In genomic region chr3:98521897-98522537, GRCh38 we compare ENCODE assay signal across 9 cellular contexts. TPM values are rescaled to one million over a fixed set of nuclear protein-coding genes. Genes with fewer than 3 reads are reported as not detected.
DNase-seq lines count a peak whose midpoint lies in the region; TF ChIP-seq lines count a peak whose summit lies in the region.
"Had no signal": no experiment of that assay in that cellular context is flagged by ENCODE, and none has a peak within 500 bp of the region (broad histone marks: within the 10 kb centered on the region; RNA-seq: fewer than 3 reads in every experiment).

No MANE protein-coding gene starts in this region.

- 1% methylated on average over 16 of the region's 16 CpGs for WGBS in GM23248 (ENCODE audit: low coverage in 1 of 2, low lambda C conversion rate in 2 of 2, missing lambda C conversion rate in 2 of 2), 2 experiments

- CTCF ChIA-PET in MCF 10A (lab: Yijun Ruan, JAX), result interaction anchor here (0.6 to 1.2 kb wide), 4 partner anchors 40 to 193 kb away, joined by 3 to 8 read pairs (median 3); no protein-coding TSS in a partner anchor

- POLR2A ChIA-PET in MCF 10A (lab: Yijun Ruan, JAX), result interaction anchor here (0.6 to 2.5 kb wide), 10 partner anchors 9 to 408 kb away, joined by 3 to 50 read pairs (median 6); partner anchors contain the start of genes CPOX and GPR15

- H3K4me1 ChIP-seq in GM23248 (ENCODE audit: insufficient read depth), result peaks cover 11% of the 10 kb centered on the region; the same call in 1 of the 2 replicates

- H3K9ac ChIP-seq in GM23248, result peak overlapping the region; percentile 88

- no peaks in the 10 kb centered on the region for H3F3A ChIP-seq in GM23248 (ENCODE audit: insufficient read depth)

- H3K27me3 ChIP-seq in GM23248 (replicated peaks; ENCODE audit: insufficient read depth), result no peaks in the 10 kb centered on the region

- H3K4me3 ChIP-seq in GM23248, result peak overlapping the region; percentile 89

- peak overlapping the region; percentile 85 for H3K4me3 Mint-ChIP-seq in MCF 10A (ENCODE audit: unreplicated experiment)

- in situ Hi-C loops in G401 (cut with HindIII; ENCODE audit: low sequenced_read_pairs), result no loop called here
- in situ Hi-C loops in GM23248 (cut with MboI), result no loop called here

- peak overlapping the region; percentile 81 for H3K27ac Mint-ChIP-seq in MCF 10A (ENCODE audit: low read depth, unreplicated experiment)

- intact Hi-C loops in MCF 10A (cut with micrococcal nuclease), result loop anchor here (1.0 to 5.0 kb wide), 4 partner anchors 9 to 485 kb away; partner anchors contain the start of gene GABRR3

- no peaks in the 10 kb centered on the region for H4K20me1 ChIP-seq in GM23248 (ENCODE audit: insufficient read depth)

- peak overlapping the region; percentile 81 for H2AFZ ChIP-seq in GM23248

- peak; percentile 61 for DNase-seq in G401 (ENCODE audit: low spot score)
- DNase-seq in GM23248, result peak; percentile 93
- DNase-seq in T-helper 9 cell, result peak; percentile 40
- peak; percentile 74 for DNase-seq in MCF 10A (ENCODE audit: unreplicated experiment)
- DNase-seq in iPS-NIHi7 (ENCODE audit: extremely low spot score), result peak; percentile 24
- peak; percentile 17 for DNase-seq in smooth muscle cell of the brain vasculature (ENCODE audit: low read depth, low spot score)
- no peak for DNase-seq in 8988T

- H3K36me3 Mint-ChIP-seq in MCF 10A (ENCODE audit: insufficient read depth, unreplicated experiment), result peaks cover 38% of the 10 kb centered on the region

- no peak for TF ChIP-seq CTCF in MCF 10A (IDR thresholded peaks at IDR 0.05; ENCODE audit: unreplicated experiment)

- H3K27me3 Mint-ChIP-seq in MCF 10A (ENCODE audit: insufficient read depth, unreplicated experiment), result no peaks in the 10 kb centered on the region

- TSS peak; percentile 55 for BruUV-seq in MCF 10A (replicated peaks; lab: Mats Ljungman, UMichigan)

- no peaks in the 10 kb centered on the region for H3K9me3 Mint-ChIP-seq in MCF 10A (ENCODE audit: unreplicated experiment)

- H3K79me2 ChIP-seq in GM23248 (ENCODE audit: insufficient read depth), result peaks cover 47% of the 10 kb centered on the region

- peak overlapping the region; percentile 85 for H3K4me2 ChIP-seq in GM23248 (ENCODE audit: unreplicated experiment)

- no peaks in the 10 kb centered on the region for H3K9me3 ChIP-seq in GM23248 (ENCODE audit: low read depth)
- no peaks in the 10 kb centered on the region for H3K9me3 ChIP-seq in KOPT-K1 (ENCODE audit: insufficient read depth, low read length, poor library complexity, severe bottlenecking)

- peaks cover 26% of the 10 kb centered on the region; the same call in 1 of the 2 replicates for H3K36me3 ChIP-seq in GM23248 (ENCODE audit: low read depth)
- peaks cover 40% of the 10 kb centered on the region for H3K36me3 ChIP-seq in KOPT-K1 (ENCODE audit: insufficient read depth, low read length)

- H3K27ac ChIP-seq in GM23248, result peak overlapping the region; percentile 82
- peak overlapping the region; percentile 70 for H3K27ac ChIP-seq in KOPT-K1 (ENCODE audit: low read depth, low read length, poor library complexity, severe bottlenecking)

- peaks cover 27% of the 10 kb centered on the region for H3K4me1 Mint-ChIP-seq in MCF 10A (ENCODE audit: insufficient read depth, unreplicated experiment)

- no peaks in the 10 kb centered on the region for H3K9me2 ChIP-seq in GM23248 (ENCODE audit: insufficient read depth)

RNA-seq across cellular contexts. Expression of gene CLDND1, which starts 0.7 kb away (rescaled TPM):
- 25.6 and 27.2 TPM in 2 replicates for total RNA-seq in G401 (2014; rRNA removed; shearing (Covaris generic))
- total RNA-seq in GM23248 (2014; rRNA removed; shearing (Covaris generic)), result 46.4 and 51.3 TPM in 2 replicates
- 59.2 and 60.7 TPM in 2 replicates for polyA plus RNA-seq in GM23248 (2016; fragmentation: Nextera tagmentation; extraction: Ambion mirVana)
- 128 and 173 TPM in 2 replicates for total RNA-seq in MCF 10A (2022)

RNA-seq across cellular contexts. Expression of gene GPR15, which starts 9.8 kb away (rescaled TPM):
- not detected in 2 replicates for total RNA-seq in G401 (2014; rRNA removed; shearing (Covaris generic))
- not detected in 2 replicates for total RNA-seq in GM23248 (2014; rRNA removed; shearing (Covaris generic))
- not detected in 2 replicates for polyA plus RNA-seq in GM23248 (2016; fragmentation: Nextera tagmentation; extraction: Ambion mirVana)
- total RNA-seq in MCF 10A (2022), result not detected in 2 replicates

RNA-seq across cellular contexts. Expression of gene OR5K2, which starts 24.5 kb away (rescaled TPM):
- total RNA-seq in G401 (2014; rRNA removed; shearing (Covaris generic)), result not detected in 2 replicates
- total RNA-seq in GM23248 (2014; rRNA removed; shearing (Covaris generic)), result not detected in 2 replicates
- polyA plus RNA-seq in GM23248 (2016; fragmentation: Nextera tagmentation; extraction: Ambion mirVana), result not detected in 2 replicates
- total RNA-seq in MCF 10A (2022), result not detected in 2 replicates
- total RNA-seq: subcutaneous adipose tissue had no signal

RNA-seq across cellular contexts. Expression of gene OR5K1, which starts 59.0 kb away (rescaled TPM):
- not detected in 2 replicates for total RNA-seq in G401 (2014; rRNA removed; shearing (Covaris generic))
- total RNA-seq in GM23248 (2014; rRNA removed; shearing (Covaris generic)), result not detected in 2 replicates
- polyA plus RNA-seq in GM23248 (2016; fragmentation: Nextera tagmentation; extraction: Ambion mirVana), result not detected in 2 replicates
- not detected in 2 replicates for total RNA-seq in MCF 10A (2022)
- total RNA-seq: subcutaneous adipose tissue had no signal
